8 cellular contexts compared by ENCODE assay signal in genomic region chr4:173014113-173014558, GRCh38.
DNase-seq lines count a peak whose midpoint lies in the region; ATAC-seq lines count a peak whose summit lies in the region.

No MANE protein-coding gene starts in this region.

- H3K9ac ChIP-seq in adipocyte (ENCODE audit: low read length): peak overlapping the region; percentile 26

- no peaks in the 10 kb centered on the region for H3K9me3 ChIP-seq in adipocyte (ENCODE audit: control insufficient read depth, low read length)

- in situ Hi-C loops in ACHN (cut with HindIII; ENCODE audit: low pct_ligation_motif_present, low pct_unique_long_range_greater_than_20kb, low sequenced_read_pairs): loop anchor here (25.0 kb wide), 1 partner anchor 248 kb away; no protein-coding TSS in a partner anchor

- ATAC-seq in HG02759 (IDR thresholded peaks at IDR 0.05; ENCODE audit: unreplicated experiment): no peak
- no peak for ATAC-seq in GM18907 (IDR thresholded peaks at IDR 0.05; ENCODE audit: unreplicated experiment)
- no peak for ATAC-seq in HG03159 (IDR thresholded peaks at IDR 0.05; ENCODE audit: unreplicated experiment)

- H3K27me3 ChIP-seq in adipocyte (replicated peaks; ENCODE audit: control insufficient read depth, insufficient read depth, low read length): no peaks in the 10 kb centered on the region

- H3K36me3 ChIP-seq in adipocyte (ENCODE audit: control insufficient read depth, insufficient read depth, low read length, severe bottlenecking): no peaks in the 10 kb centered on the region

- DNase-seq in ACHN (peak; percentile 66), HK-2 (ENCODE audit: unreplicated experiment) (peak; percentile 32), adipocyte (ENCODE audit: low read depth) (peak; percentile 58), hepatic stellate cell (ENCODE audit: low spot score) (peak; percentile 63)
- DNase-seq in activated CD4-positive, alpha-beta T cell treated with anti-CD3 and anti-CD28 coated beads for 48 hours: no peak

- no peak overlapping the region for H3K4me3 ChIP-seq in adipocyte (ENCODE audit: low read length)

- H3K4me1 ChIP-seq in adipocyte (ENCODE audit: control insufficient read depth, insufficient read depth, low read length): peaks cover 14% of the 10 kb centered on the region
